Comparison of ENCODE assay signal across 8 cellular contexts in genomic region chr20:53594068-53595017, GRCh38. TPM values are rescaled to one million over a fixed set of nuclear protein-coding genes. Genes with fewer than 3 reads are reported as not detected.
DNase-seq lines count a peak whose midpoint lies in the region; ATAC-seq and TF ChIP-seq lines count a peak whose summit lies in the region.

No MANE protein-coding gene starts in this region.

- POLR2A ChIA-PET in activated CD4-positive, alpha-beta memory T cell treated with anti-CD3 and anti-CD28 coated beads, Interleukin-2, amount 10 ng/mL, durations not matched to agents 7 days and 5 days (lab: Charles Lee): interaction anchor here (0.6 to 7.1 kb wide), 37 partner anchors 9 to 346 kb away, joined by 3 to 89 read pairs (median 5); no protein-coding TSS in a partner anchor

- no peak; the same call in 1 of the 2 replicates for TF ChIP-seq CTCF in C4-2B (conservative IDR thresholded peaks at IDR 0.05)

- no peaks in the 10 kb centered on the region for H3K27me3 Mint-ChIP-seq in activated CD4-positive, alpha-beta memory T cell treated with anti-CD3 and anti-CD28 coated beads, Interleukin-2, amount 10 ng/mL, durations not matched to agents 7 days and 5 days
- H3K27me3 Mint-ChIP-seq in memory B cell: no peaks in the 10 kb centered on the region

- DNase-seq in NCI-H748 treated with DMSO at 0.1 percent for 48 hours (lab: John Stamatoyannopoulos, UW) (peak; percentile 60), ecto neural progenitor cell (ENCODE audit: low spot score) (peak; percentile 99), memory B cell (ENCODE audit: low spot score in 2 of 2) (peak; percentile 98)
- peak; percentile 97 for DNase-seq in activated CD4-positive, alpha-beta memory T cell treated with anti-CD3 and anti-CD28 coated beads, Interleukin-2, amount 10 ng/mL, durations not matched to agents 7 days and 5 days
- DNase-seq in stimulated activated CD8-positive, alpha-beta memory T cell treated with anti-CD3 and anti-CD28 coated beads, Interleukin-12 subunit alpha, Interleukin-12 subunit beta, amount 100 ng/mL, for 1 hour (ENCODE audit: low read depth): peak; percentile 97

- CTCF ChIA-PET in activated CD4-positive, alpha-beta memory T cell treated with anti-CD3 and anti-CD28 coated beads, Interleukin-2, amount 10 ng/mL, durations not matched to agents 7 days and 5 days (lab: Charles Lee): interaction anchor here (0.7 to 2.6 kb wide), 12 partner anchors 11 to 346 kb away, joined by 3 to 13 read pairs (median 5); no protein-coding TSS in a partner anchor

- H3K4me1 Mint-ChIP-seq in activated CD4-positive, alpha-beta memory T cell treated with anti-CD3 and anti-CD28 coated beads, Interleukin-2, amount 10 ng/mL, durations not matched to agents 7 days and 5 days: peaks cover 44% of the 10 kb centered on the region
- peaks cover 19% of the 10 kb centered on the region for H3K4me1 Mint-ChIP-seq in memory B cell

- H3K4me3 Mint-ChIP-seq in activated CD4-positive, alpha-beta memory T cell treated with anti-CD3 and anti-CD28 coated beads, Interleukin-2, amount 10 ng/mL, durations not matched to agents 7 days and 5 days: peak overlapping the region; percentile 99
- H3K4me3 Mint-ChIP-seq in memory B cell: peak overlapping the region; percentile 94

- H3K27ac Mint-ChIP-seq in activated CD4-positive, alpha-beta memory T cell treated with anti-CD3 and anti-CD28 coated beads, Interleukin-2, amount 10 ng/mL, durations not matched to agents 7 days and 5 days: peak overlapping the region; percentile 95
- H3K27ac Mint-ChIP-seq in memory B cell: peak overlapping the region; percentile 89

- ATAC-seq in GM19397 (IDR thresholded peaks at IDR 0.05; ENCODE audit: unreplicated experiment) (peak; percentile 63), HG03558 (IDR thresholded peaks at IDR 0.05; ENCODE audit: extremely low read depth, unreplicated experiment) (peak; percentile 49), memory B cell (ENCODE audit: low read depth) (peak; percentile 66)

- peaks cover 29% of the 10 kb centered on the region for H3K36me3 Mint-ChIP-seq in activated CD4-positive, alpha-beta memory T cell treated with anti-CD3 and anti-CD28 coated beads, Interleukin-2, amount 10 ng/mL, durations not matched to agents 7 days and 5 days (ENCODE audit: low read depth)
- no peaks in the 10 kb centered on the region for H3K36me3 Mint-ChIP-seq in memory B cell

- H3K9me3 Mint-ChIP-seq in activated CD4-positive, alpha-beta memory T cell treated with anti-CD3 and anti-CD28 coated beads, Interleukin-2, amount 10 ng/mL, durations not matched to agents 7 days and 5 days: no peaks in the 10 kb centered on the region
- no peaks in the 10 kb centered on the region for H3K9me3 Mint-ChIP-seq in memory B cell

- H3K27ac ChIP-seq in C4-2B: peak overlapping the region; percentile 92

RNA-seq across cellular contexts. Expression of gene ZNF217, which starts 0.7 kb away (rescaled TPM):
- total RNA-seq in activated CD4-positive, alpha-beta memory T cell treated with anti-CD3 and anti-CD28 coated beads, Interleukin-2, amount 10 ng/mL, durations not matched to agents 7 days and 5 days: 10 to 100 TPM; 89.5 to 90.4 TPM

Comparison
In these comparisons a context has a peak if more than half of its experiments do, and no peak if none do; other contexts are left out.
1. Peak in every context shown above with its lines: DNase-seq, ATAC-seq and H3K27ac ChIP-seq.